ENCODE assay signal across 25 cellular contexts in the genomic region with DNA sequence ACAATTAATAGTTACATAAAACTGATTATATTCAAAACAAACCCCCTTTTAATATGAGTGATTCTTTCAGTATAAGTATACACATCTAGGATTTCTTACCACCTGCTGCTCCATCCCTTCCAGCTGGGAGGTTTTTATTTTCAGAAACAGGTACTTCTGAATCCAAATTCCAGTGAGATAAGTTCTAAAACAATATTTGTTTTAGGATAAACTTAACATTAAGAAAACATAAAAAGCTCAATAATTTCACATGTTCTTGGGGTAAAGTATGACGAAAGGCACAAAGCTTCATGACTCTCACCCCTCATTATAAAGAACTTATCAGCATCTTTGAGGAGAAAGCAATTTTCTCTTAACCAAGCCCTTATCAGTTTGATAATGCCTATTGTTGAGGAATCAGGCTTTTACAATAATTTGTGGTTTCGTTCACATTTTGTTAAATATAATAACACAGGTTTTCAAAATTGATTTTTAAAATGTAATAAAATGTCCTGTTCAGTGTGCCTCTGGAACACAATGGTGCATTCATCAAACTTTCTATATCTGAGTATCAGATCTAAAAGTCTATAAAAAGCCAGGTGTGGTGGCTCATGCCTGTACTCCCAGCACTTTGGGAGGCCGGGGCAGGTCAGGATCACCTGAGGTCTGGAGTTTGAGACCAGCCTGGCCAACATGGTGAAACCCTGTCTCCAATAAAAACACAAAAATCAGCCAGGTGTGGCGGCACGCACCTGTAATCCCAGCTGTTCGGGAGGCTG. TPM values are rescaled to one million over a fixed set of nuclear protein-coding genes. Genes with fewer than 3 reads are reported as not detected.
"Had no signal": no experiment of that assay in that cellular context is flagged by ENCODE, and none has a peak within 500 bp of the region (broad histone marks: within the 10 kb centered on the region; RNA-seq: fewer than 3 reads in every experiment).

No MANE protein-coding gene starts in this region.

- DNase-seq: MV-4-11, NCI-H1048, NCI-H1105, NCI-H1417 treated with DMSO at 0.1 percent for 48 hours, NCI-H1694, NCI-H187 treated with DMSO at 0.1 percent for 48 hours, NCI-H2029 treated with DMSO at 0.1 percent for 48 hours, NCI-H345, NCI-H446 treated with DMSO at 0.1 percent for 48 hours, NCI-H510A treated with DMSO at 0.1 percent for 48 hours, NCI-H526, NCI-H82, SHP77, SK-N-SH, SW 1271, T-cell had no signal

- H3K9ac ChIP-seq: SK-N-SH had no signal

- H3K9me3 ChIP-seq: SK-N-SH had no signal

- ATAC-seq: K562, T-cell had no signal

- H3K27ac ChIP-seq: HL-60, RWPE1 had no signal

- H3K36me3 Mint-ChIP-seq: IgD-negative memory B cell, T-cell had no signal

- H3K9me3 Mint-ChIP-seq: IgD-negative memory B cell, T-cell had no signal

- H3K4me3 ChIP-seq: K562 had no signal

- H3K27ac Mint-ChIP-seq: IgD-negative memory B cell, T-cell had no signal

- FAIRE-seq: HTR-8/SVneo, K562, RCC 7860 had no signal

- H3K4me1 Mint-ChIP-seq: IgD-negative memory B cell, T-cell had no signal

- H3K4me3 Mint-ChIP-seq: IgD-negative memory B cell, T-cell had no signal

RNA-seq across cellular contexts. Expression of a gene that starts 4.3 kb away (rescaled TPM):
- total RNA-seq: K562, LHCN-M2, MCF 10A, SK-MEL-5, T-cell had no signal
- polyA plus RNA-seq: IgD-negative memory B cell, K562, SK-N-SH had no signal
